In genomic region chr9:85112933-85113418, GRCh38 we compare ENCODE assay signal across 24 cellular contexts.
A peak's percentile ranks its signal among the peaks of the same experiment; 100 is the strongest.
DNase-seq lines count a peak whose midpoint lies in the region; ATAC-seq, FAIRE-seq and TF ChIP-seq lines count a peak whose summit lies in the region.
"Had no signal": no experiment of that assay in that cellular context is flagged by ENCODE, and none has a peak within 500 bp of the region (broad histone marks: within the 10 kb centered on the region; RNA-seq: fewer than 3 reads in every experiment).

No MANE protein-coding gene starts in this region.

- DNase-seq in left colon (no peak), small intestine (peak; percentile 22), DMS79 (lab: John Stamatoyannopoulos, UW) (no peak)
- no peak for DNase-seq in effector CD8-positive, alpha-beta T cell (lab: John Stamatoyannopoulos, UW)
- DNase-seq: 8988T; ACHN; BE2C; C1 segment of cervical spinal cord; Calu3; CD4-positive, alpha-beta memory T cell; CD4-positive, CD25-positive, alpha-beta regulatory T cell; CD8-positive, alpha-beta memory T cell; COR-L47; DND-41; EL; GDM1 had no signal

- POLR2A ChIA-PET in HEK293 (lab: Yijun Ruan, JAX) = no interaction called here

- 23 to 67% (median 48%) methylated on average over 6 of the region's 6 CpGs for WGBS in small intestine, 3 donors

- ATAC-seq in left colon (peak; percentile 64), GM18520 (IDR thresholded peaks at IDR 0.05; ENCODE audit: unreplicated experiment) (no peak)
- ATAC-seq: GM12878 had no signal

- peaks cover 0 to 1% of the 10 kb centered on the region in 2 donors for H3K27me3 ChIP-seq in small intestine (ENCODE audit: control insufficient read depth in 2 of 2, insufficient read depth in 2 of 2, low read length in 2 of 2)
- H3K27me3 ChIP-seq: BE2C, BLaER1 had no signal

- FAIRE-seq in small intestine (lab: Jason Lieb, UNC) = no peak
- FAIRE-seq: D721Med, GM12878, GM12892, GM18507, GM19239 had no signal

- no peaks in the 10 kb centered on the region for H3K9me3 ChIP-seq in HEK293 (ENCODE audit: control insufficient read depth, insufficient read depth, low read depth, low read length)
- H3K9me3 ChIP-seq in small intestine (ENCODE audit: control insufficient read depth, low read depth) = no peaks in the 10 kb centered on the region
- H3K9me3 ChIP-seq: BE2C, BLaER1 had no signal

- intact Hi-C loops in left colon (cut with DNase I, micrococcal nuclease) = no loop called here

- H3K36me3 ChIP-seq in HEK293 (ENCODE audit: control insufficient read depth in 2 of 2, insufficient read depth in 1 of 2, low read length in 2 of 2) = no peaks in the 10 kb centered on the region
- no peaks in the 10 kb centered on the region for H3K36me3 ChIP-seq in small intestine (ENCODE audit: control insufficient read depth in 2 of 2, insufficient read depth in 2 of 2, low read length in 2 of 2)
- H3K36me3 ChIP-seq: BE2C, BLaER1 had no signal

- CTCF ChIA-PET in HEK293 (lab: Yijun Ruan, JAX) = no interaction called here

- H3K4me3 ChIP-seq in HEK293 (ENCODE audit: low read depth, low read length) (no peak overlapping the region), small intestine (ENCODE audit: low read depth in 1 of 2, low read length in 2 of 2) (no peak overlapping the region)
- H3K4me3 ChIP-seq: BLaER1, GM12878 had no signal

- H3K4me1 ChIP-seq in HEK293 (ENCODE audit: control insufficient read depth, insufficient read depth, low read length) = peaks cover 5% of the 10 kb centered on the region; the same call in 1 of the 2 replicates
- no peaks in the 10 kb centered on the region for H3K4me1 ChIP-seq in small intestine (ENCODE audit: control insufficient read depth in 2 of 2, insufficient read depth in 1 of 2, low read depth in 1 of 2, low read length in 1 of 2)
- H3K4me1 ChIP-seq: BE2C, BLaER1 had no signal

- no peak overlapping the region for H3K27ac ChIP-seq in HEK293 (ENCODE audit: extremely low read depth, low read depth, low read length)
- H3K27ac ChIP-seq in small intestine (ENCODE audit: low read depth in 1 of 2, low read length in 1 of 2) = no peak overlapping the region
- H3K27ac ChIP-seq: BLaER1 had no signal

- no peak for TF ChIP-seq CTCF in HEK293 (tag by site-specific recombination; IDR thresholded peaks at IDR 0.05)

TF ChIP-seq in HEK293, 187 proteins besides CTCF, POLR2A, EP300 and RAD21:
- TF ChIP-seq SCRT2 (tag by site-specific recombination; IDR thresholded peaks at IDR 0.05) = peak; percentile 88
- no peak for TF ChIP-seq ZNF791 (tag by site-specific recombination; IDR thresholded peaks at IDR 0.05)
- no peak for TF ChIP-seq GFI1B (tag by site-specific recombination; IDR thresholded peaks at IDR 0.05)
- TF ChIP-seq SCRT1 (tag by site-specific recombination; IDR thresholded peaks at IDR 0.05; ENCODE audit: borderline replicate concordance) = peak; percentile 71; the same call in 1 of the 2 replicates
- no peak for TF ChIP-seq KLF9 (tag by site-specific recombination; IDR thresholded peaks at IDR 0.05; ENCODE audit: low read depth)
- no peak for TF ChIP-seq SP7 (tag by site-specific recombination; IDR thresholded peaks at IDR 0.05)
- TF ChIP-seq SETDB1 (IDR thresholded peaks at IDR 0.05; ENCODE audit: insufficient read length, low read length) = no peak
- no peak for TF ChIP-seq HOXC10 (CRISPR knock-in tag; IDR thresholded peaks at IDR 0.05)
